31 cellular contexts compared by ENCODE assay signal in genomic region chr12:109968801-109969200, GRCh38.
"Had no signal": no experiment of that assay in that cellular context is flagged by ENCODE, and none has a peak within 500 bp of the region (broad histone marks: within the 10 kb centered on the region; RNA-seq: fewer than 3 reads in every experiment).

No MANE protein-coding gene starts in this region.

- H3K36me3 ChIP-seq: prostate gland had no signal

- ATAC-seq: gastroesophageal sphincter; left cardiac atrium; left ventricle myocardium superior; naive thymus-derived CD4-positive, alpha-beta T cell; pancreas; sciatic nerve had no signal

- H3K27me3 Mint-ChIP-seq: activated naive CD8-positive, alpha-beta T cell treated with anti-CD3 and anti-CD28 coated beads for 36 hours; brain; naive thymus-derived CD4-positive, alpha-beta T cell had no signal

- H3K4me2 ChIP-seq: hepatocyte had no signal

- H2AFZ ChIP-seq: hepatocyte had no signal

- H3K27me3 ChIP-seq: adrenal gland, cardiac muscle cell, dorsolateral prefrontal cortex, gastroesophageal sphincter, hepatocyte, pancreas, stomach, tibial artery had no signal

- H3K27ac ChIP-seq: adrenal gland, cardiac muscle cell, coronary artery, dorsolateral prefrontal cortex, gastroesophageal sphincter, hepatocyte, pancreas, prostate gland, tibial artery had no signal

- H3K79me2 ChIP-seq: hepatocyte had no signal

- H3K4me3 ChIP-seq: adrenal gland, cardiac muscle cell, coronary artery, dorsolateral prefrontal cortex, gastroesophageal sphincter, hepatocyte, pancreas, prostate gland, stomach, tibial artery had no signal

- H3K27ac Mint-ChIP-seq: brain, mesothelial cell of epicardium had no signal

- H3K9me3 Mint-ChIP-seq: activated T-cell treated with anti-CD3 and anti-CD28 coated beads, Interleukin-2, amount 50 U/mL, for 4 hours; brain; mesothelial cell of epicardium; naive thymus-derived CD4-positive, alpha-beta T cell; stimulated activated effector memory CD8-positive, alpha-beta T cell treated with anti-CD3 and anti-CD28 coated beads, Interleukin-12 subunit alpha, Interleukin-12 subunit beta, amount 100 ng/mL, for 72 hours had no signal

- DNase-seq: activated CD4-positive, alpha-beta T cell treated with anti-CD3 and anti-CD28 coated beads for 48 hours; activated CD4-positive, alpha-beta T cell treated with anti-CD3 and anti-CD28 coated beads, Interleukin-2, amount 50 U/mL, for 48 hours; activated naive CD4-positive, alpha-beta T cell; activated naive CD8-positive, alpha-beta T cell treated with anti-CD3 and anti-CD28 coated beads for 36 hours; activated T-cell treated with anti-CD3 and anti-CD28 coated beads, Interleukin-2, amount 50 U/mL, for 4 hours; aorta; dorsolateral prefrontal cortex; effector memory CD4-positive, alpha-beta T cell; erythroblast; islet precursor cell; left cardiac atrium; left ventricle myocardium superior; mammary epithelial cell; naive thymus-derived CD4-positive, alpha-beta T cell; nucleus accumbens; pancreas; retina; small intestine; stimulated activated CD4-positive, alpha-beta T cell treated with anti-CD3 and anti-CD28 coated beads, Interleukin-4, amount 100 ng/mL, for 24 hours; stomach; tibial artery had no signal

- H3K9me3 ChIP-seq: adrenal gland, gastroesophageal sphincter, pancreas, prostate gland, stomach, tibial artery had no signal

- H3K4me3 Mint-ChIP-seq: activated naive CD8-positive, alpha-beta T cell treated with anti-CD3 and anti-CD28 coated beads for 36 hours; brain; mesothelial cell of epicardium had no signal

- H3K4me1 Mint-ChIP-seq: brain, mesothelial cell of epicardium had no signal
